8 cellular contexts compared by ENCODE assay signal in the genomic region with DNA sequence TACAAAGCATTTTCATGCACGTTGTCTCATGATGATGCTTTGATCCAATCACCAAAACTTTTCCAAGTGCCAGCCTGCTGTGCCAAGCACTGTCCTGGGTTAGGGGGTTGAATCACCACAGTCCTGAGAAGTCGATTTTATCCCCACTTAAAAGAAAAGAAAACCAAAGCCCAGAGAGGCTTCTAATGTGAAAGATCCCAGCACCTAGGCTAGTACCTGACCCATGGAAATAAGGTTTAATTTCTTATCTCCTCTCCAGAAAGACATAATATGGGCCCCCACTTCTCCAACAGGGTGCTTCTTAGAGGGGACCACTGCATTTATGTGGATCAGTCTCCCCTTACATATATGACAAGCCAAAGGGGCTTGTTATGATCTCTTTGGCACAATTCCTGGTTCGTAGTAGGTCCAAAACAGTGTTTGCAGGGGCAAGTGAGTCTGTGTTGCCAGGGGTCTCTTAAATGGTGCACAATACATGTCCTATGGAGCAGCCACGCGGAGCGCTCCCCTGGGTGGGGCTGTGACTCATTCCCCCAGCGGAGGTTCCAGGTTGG. TPM values are rescaled to one million over a fixed set of nuclear protein-coding genes. Genes with fewer than 3 reads are reported as not detected.
DNase-seq lines count a peak whose midpoint lies in the region; ATAC-seq and TF ChIP-seq lines count a peak whose summit lies in the region.

No MANE protein-coding gene starts in this region.

- H2AFZ ChIP-seq in PC-9 = no peak overlapping the region

- 0 out of 2 replicates have a peak, but pooled peaks cover 19% of the 10 kb centered on the region for H4K20me1 ChIP-seq in PC-9 (ENCODE audit: insufficient read depth)

- no peaks in the 10 kb centered on the region for H3K9me2 ChIP-seq in PC-9 (ENCODE audit: insufficient read depth)

- peaks cover 0 to 7% (median 1%) of the 10 kb centered on the region in 8 donors for H3K9me3 Mint-ChIP-seq in CD4-positive, alpha-beta memory T cell
- no peaks in the 10 kb centered on the region for H3K9me3 Mint-ChIP-seq in progenitor cell of endocrine pancreas (ENCODE audit: low read depth)

- H3K9me3 ChIP-seq in CD4-positive, alpha-beta memory T cell (ENCODE audit: control insufficient read depth in 1 of 2, low read length in 2 of 2) = no peaks in the 10 kb centered on the region
- H3K9me3 ChIP-seq in PC-9 (ENCODE audit: insufficient read depth, low read depth) = no peaks in the 10 kb centered on the region

- peaks cover 44% of the 10 kb centered on the region for H3K79me2 ChIP-seq in PC-9 (ENCODE audit: low read depth)

- intact Hi-C loops in CD4-positive, alpha-beta memory T cell (cut with micrococcal nuclease) = loop anchor here (1.0 to 5.0 kb wide), 7 partner anchors 13 to 170 kb away; a partner anchor contains a TSS
- intact Hi-C loops in PC-9 (cut with micrococcal nuclease; ENCODE audit: unreplicated experiment) = loop anchor here (1.0 to 5.0 kb wide), 8 partner anchors 20 to 410 kb away; a partner anchor contains a TSS

- peak overlapping the region; percentile 99 for H3K27ac ChIP-seq in CD4-positive, alpha-beta memory T cell (ENCODE audit: low read depth, low read length)
- peak overlapping the region; percentile 58 for H3K27ac ChIP-seq in PC-9

- peaks cover 29% of the 10 kb centered on the region for H3F3A ChIP-seq in PC-9 (ENCODE audit: insufficient read depth, low read depth)

- peaks cover 13 to 49% of the 10 kb centered on the region in 2 donors for H3K36me3 Mint-ChIP-seq in CD4-positive, alpha-beta memory T cell
- no peaks in the 10 kb centered on the region for H3K36me3 Mint-ChIP-seq in progenitor cell of endocrine pancreas (ENCODE audit: insufficient read depth)

- no peak for ATAC-seq in GM21619 (IDR thresholded peaks at IDR 0.05; ENCODE audit: unreplicated experiment)
- no peak for ATAC-seq in GM18505 (IDR thresholded peaks at IDR 0.05; ENCODE audit: unreplicated experiment)

- peak overlapping the region; percentile 97 for H3K4me2 ChIP-seq in PC-9

- no peak for DNase-seq in CD4-positive, alpha-beta memory T cell
- DNase-seq in PC-9 (no peak), epithelial cell of esophagus (ENCODE audit: low read depth) (peak; percentile 20), progenitor cell of endocrine pancreas (ENCODE audit: low spot score, unreplicated experiment) (no peak), NCI-H1092 treated with DMSO at 0.1 percent for 48 hours (lab: John Stamatoyannopoulos, UW) (no peak)
- no peak for DNase-seq in stimulated activated CD8-positive, alpha-beta memory T cell treated with anti-CD3 and anti-CD28 coated beads, Interleukin-4, amount 100 ng/mL, for 48 hours

- H3K36me3 ChIP-seq in CD4-positive, alpha-beta memory T cell (ENCODE audit: insufficient read depth, low read length) = no peaks in the 10 kb centered on the region
- no peaks in the 10 kb centered on the region for H3K36me3 ChIP-seq in PC-9 (ENCODE audit: low read depth)

- no peak overlapping the region for H3K4me3 ChIP-seq in CD4-positive, alpha-beta memory T cell (ENCODE audit: low read length in 2 of 2)
- H3K4me3 ChIP-seq in PC-9 = peak overlapping the region; percentile 84
- H3K4me3 ChIP-seq in epithelial cell of esophagus (ENCODE audit: low read length) = peak overlapping the region; percentile 74

- H3K4me1 Mint-ChIP-seq in CD4-positive, alpha-beta memory T cell = peaks cover 26 to 71% (median 37%) of the 10 kb centered on the region in 4 donors
- peaks cover 32% of the 10 kb centered on the region for H3K4me1 Mint-ChIP-seq in progenitor cell of endocrine pancreas (ENCODE audit: low read depth)

- CTCF ChIA-PET in CD4-positive, alpha-beta memory T cell (lab: Charles Lee; ENCODE audit: partially characterized antibody) = interaction anchor here (1.0 to 2.1 kb wide), 4 partner anchors 10 to 236 kb away, joined by 3 to 6 read pairs (median 4); no protein-coding TSS in a partner anchor
- CTCF ChIA-PET in PC-9 (lab: Charles Lee) = interaction anchor here (0.5 to 1.4 kb wide), 2 partner anchors 14 to 19 kb away, joined by 4 to 7 read pairs; no protein-coding TSS in a partner anchor

- peaks cover 1 to 2% of the 10 kb centered on the region in 2 donors for H3K27me3 Mint-ChIP-seq in CD4-positive, alpha-beta memory T cell
- H3K27me3 Mint-ChIP-seq in progenitor cell of endocrine pancreas = peaks cover 9% of the 10 kb centered on the region

- POLR2A ChIA-PET in CD4-positive, alpha-beta memory T cell (lab: Charles Lee; ENCODE audit: partially characterized antibody) = interaction anchor here (0.9 to 5.0 kb wide), 5 partner anchors 48 to 232 kb away, joined by 3 to 40 read pairs (median 14); no protein-coding TSS in a partner anchor
- POLR2A ChIA-PET in PC-9 (lab: Charles Lee; ENCODE audit: unreplicated experiment) = interaction anchor here (0.6 to 0.7 kb wide), 3 partner anchors 18 to 238 kb away, joined by 3 to 39 read pairs (median 4); no protein-coding TSS in a partner anchor

- peak overlapping the region; percentile 97 to 100 (median 100) for H3K27ac Mint-ChIP-seq in CD4-positive, alpha-beta memory T cell
- peak overlapping the region; percentile 97 for H3K27ac Mint-ChIP-seq in progenitor cell of endocrine pancreas

- BruUV-seq in PC-9 (replicated peaks; lab: Mats Ljungman, UMichigan) = no TSS peak

- TF ChIP-seq POLR2A in GM18505 (IDR thresholded peaks at IDR 0.05; ENCODE audit: borderline replicate concordance, extremely low read depth, insufficient read depth, insufficient read length) = no peak

- H3K27me3 ChIP-seq in CD4-positive, alpha-beta memory T cell (ENCODE audit: insufficient read depth, low read length) = no peaks in the 10 kb centered on the region
- H3K27me3 ChIP-seq in PC-9 (ENCODE audit: insufficient read depth, low read depth) = no peaks in the 10 kb centered on the region

- H3K4me1 ChIP-seq in CD4-positive, alpha-beta memory T cell (ENCODE audit: insufficient read depth, low read length) = peaks cover 43% of the 10 kb centered on the region
- H3K4me1 ChIP-seq in PC-9 (replicated peaks; ENCODE audit: insufficient read depth) = peaks cover 28% of the 10 kb centered on the region

- TF ChIP-seq CTCF in PC-9 (conservative IDR thresholded peaks at IDR 0.05) (no peak), epithelial cell of esophagus (IDR thresholded peaks at IDR 0.05; ENCODE audit: insufficient read depth, low read depth, low read length, missing control alignments) (no peak), progenitor cell of endocrine pancreas (IDR thresholded peaks at IDR 0.05; ENCODE audit: unreplicated experiment) (no peak)

- H3K4me3 Mint-ChIP-seq in CD4-positive, alpha-beta memory T cell = peak overlapping the region; percentile 85 to 97 (median 94)
- H3K4me3 Mint-ChIP-seq in progenitor cell of endocrine pancreas (ENCODE audit: low read depth) = peak overlapping the region; percentile 94

RNA-seq across cellular contexts. Expression of a gene that starts 1.9 kb away (rescaled TPM):
- total RNA-seq in CD4-positive, alpha-beta memory T cell = 100 to 1,000 TPM; 216 to 232 TPM
- polyA plus RNA-seq in CD4-positive, alpha-beta memory T cell = 10 to 100 TPM in 1 of 2 donors, under 1 TPM in 1; 0.45 to 10.9 TPM
- 75.9 and 108 TPM in 2 replicates for total RNA-seq in PC-9 (2021)
- 26.4 and 30.3 TPM in 2 replicates for total RNA-seq in progenitor cell of endocrine pancreas

RNA-seq across cellular contexts. Expression of a gene that starts 28.5 kb away (rescaled TPM):
- total RNA-seq in CD4-positive, alpha-beta memory T cell = not detected
- not detected for polyA plus RNA-seq in CD4-positive, alpha-beta memory T cell
- total RNA-seq in PC-9 (2021) = 17.1 and 23.2 TPM in 2 replicates
- total RNA-seq in progenitor cell of endocrine pancreas = 0.41 TPM in 1 of 2 replicates, not detected in the other

RNA-seq across cellular contexts. Expression of a gene that starts 43.9 kb away (rescaled TPM):
- not detected for total RNA-seq in CD4-positive, alpha-beta memory T cell
- not detected for polyA plus RNA-seq in CD4-positive, alpha-beta memory T cell
- total RNA-seq in PC-9 (2021) = not detected in 2 replicates
- total RNA-seq in progenitor cell of endocrine pancreas = not detected in 2 replicates

RNA-seq across cellular contexts. Expression of a gene that starts 43.9 kb away (rescaled TPM):
- total RNA-seq in CD4-positive, alpha-beta memory T cell = 10 to 100 TPM; 21.1 to 21.5 TPM
- 10 to 100 TPM in 1 of 2 donors, 1 to 10 TPM in 1; 7.9 to 18.2 TPM for polyA plus RNA-seq in CD4-positive, alpha-beta memory T cell
- not detected in 2 replicates for total RNA-seq in PC-9 (2021)
- not detected in 2 replicates for total RNA-seq in progenitor cell of endocrine pancreas

Comparison
In these comparisons a context has a peak if more than half of its experiments do, and no peak if none do; other contexts are left out.
1. H3K4me3 ChIP-seq: peak in PC-9 (single experiment) and epithelial cell of esophagus (single experiment); none in CD4-positive, alpha-beta memory T cell (0 of 2).
2. RNA of a gene that starts 28.5 kb away (total RNA-seq): 17.1 to 23.2 TPM in PC-9; 0.41 TPM in progenitor cell of endocrine pancreas and not detected in CD4-positive, alpha-beta memory T cell; every median in the first group is over 10 times any median in the second.